ENCODE assay signal across 19 cellular contexts in genomic region chr19:19778666-19779065, GRCh38. TPM values are rescaled to one million over a fixed set of nuclear protein-coding genes. Genes with fewer than 3 reads are reported as not detected.
DNase-seq lines count a peak whose midpoint lies in the region; ATAC-seq, FAIRE-seq and TF ChIP-seq lines count a peak whose summit lies in the region.
"Had no signal": no experiment of that assay in that cellular context is flagged by ENCODE, and none has a peak within 500 bp of the region (broad histone marks: within the 10 kb centered on the region; RNA-seq: fewer than 3 reads in every experiment).

No MANE protein-coding gene starts in this region.

- H2AFZ ChIP-seq in astrocyte (ENCODE audit: low read depth, low read length) = no peak overlapping the region
- H2AFZ ChIP-seq: PC-9 had no signal

- H3K4me3 ChIP-seq in astrocyte (ENCODE audit: insufficient read depth, low read depth, low read length) (no peak overlapping the region), right lobe of liver (no peak overlapping the region)

- in situ Hi-C loops in ACHN (cut with HindIII; ENCODE audit: low pct_ligation_motif_present, low pct_unique_long_range_greater_than_20kb, low sequenced_read_pairs) = no loop called here

- WGBS in right lobe of liver (ENCODE audit: insufficient coverage, low coverage, low lambda C conversion rate, missing lambda C conversion rate) = 71% methylated on average over 2 of the region's 2 CpGs

- no peak for TF ChIP-seq POLR2A in right lobe of liver (IDR thresholded peaks at IDR 0.05)

- H3K9me3 ChIP-seq in astrocyte (ENCODE audit: insufficient read depth, low read depth, low read length) = peaks cover 3% of the 10 kb centered on the region
- H3K9me3 ChIP-seq in right lobe of liver = no peaks in the 10 kb centered on the region

- H3K4me2 ChIP-seq in astrocyte (ENCODE audit: low read length) = no peak overlapping the region

- H3K9ac ChIP-seq in astrocyte (ENCODE audit: low read length) = no peak overlapping the region

- no peaks in the 10 kb centered on the region for H3K27me3 Mint-ChIP-seq in activated CD4-positive, alpha-beta T cell treated with anti-CD3 and anti-CD28 coated beads, Interleukin-2, amount 10 ng/mL, durations not matched to agents 24 days and 14 days
- no peaks in the 10 kb centered on the region for H3K27me3 Mint-ChIP-seq in astrocyte (ENCODE audit: low read depth, unreplicated experiment)
- H3K27me3 Mint-ChIP-seq in neural crest cell (ENCODE audit: low read depth) = no peaks in the 10 kb centered on the region

- no peaks in the 10 kb centered on the region for H4K20me1 ChIP-seq in astrocyte (ENCODE audit: insufficient read depth, low read length)

- H3K27me3 ChIP-seq in astrocyte (ENCODE audit: insufficient read depth, low read length) (no peaks in the 10 kb centered on the region), right lobe of liver (no peaks in the 10 kb centered on the region)
- H3K27me3 ChIP-seq: stomach had no signal

- peaks cover 13% of the 10 kb centered on the region for H3K4me1 ChIP-seq in astrocyte (ENCODE audit: insufficient read depth, low read length)
- peaks cover 0 to 15% (median 4%) of the 10 kb centered on the region in 4 donors for H3K4me1 ChIP-seq in right lobe of liver

- TF ChIP-seq CTCF in astrocyte (IDR thresholded peaks at IDR 0.05; ENCODE audit: insufficient read depth, low read depth, low read length) (no peak), neural crest cell (conservative IDR thresholded peaks at IDR 0.05) (no peak), right lobe of liver (IDR thresholded peaks at IDR 0.05) (no peak)

- no peak overlapping the region for H3K27ac Mint-ChIP-seq in activated CD4-positive, alpha-beta T cell treated with anti-CD3 and anti-CD28 coated beads, Interleukin-2, amount 10 ng/mL, durations not matched to agents 24 days and 14 days
- no peak overlapping the region for H3K27ac Mint-ChIP-seq in astrocyte (ENCODE audit: unreplicated experiment)
- no peak overlapping the region for H3K27ac Mint-ChIP-seq in neural crest cell (ENCODE audit: unreplicated experiment)

- peaks cover 21% of the 10 kb centered on the region for H3K9me3 Mint-ChIP-seq in activated CD4-positive, alpha-beta T cell treated with anti-CD3 and anti-CD28 coated beads, Interleukin-2, amount 10 ng/mL, durations not matched to agents 24 days and 14 days
- H3K9me3 Mint-ChIP-seq in astrocyte (ENCODE audit: unreplicated experiment) (peaks cover 7% of the 10 kb centered on the region), neural crest cell (peaks cover 16% of the 10 kb centered on the region)

- peaks cover 29% of the 10 kb centered on the region for H3K4me1 Mint-ChIP-seq in activated CD4-positive, alpha-beta T cell treated with anti-CD3 and anti-CD28 coated beads, Interleukin-2, amount 10 ng/mL, durations not matched to agents 24 days and 14 days
- peaks cover 5% of the 10 kb centered on the region for H3K4me1 Mint-ChIP-seq in astrocyte (ENCODE audit: low read depth, unreplicated experiment)
- H3K4me1 Mint-ChIP-seq in neural crest cell = peaks cover 27% of the 10 kb centered on the region

- H3K36me3 Mint-ChIP-seq in activated CD4-positive, alpha-beta T cell treated with anti-CD3 and anti-CD28 coated beads, Interleukin-2, amount 10 ng/mL, durations not matched to agents 24 days and 14 days (ENCODE audit: low read depth) = peaks cover 48% of the 10 kb centered on the region
- peaks cover 29% of the 10 kb centered on the region for H3K36me3 Mint-ChIP-seq in astrocyte (ENCODE audit: low read depth, unreplicated experiment)
- peaks cover 25% of the 10 kb centered on the region for H3K36me3 Mint-ChIP-seq in neural crest cell (ENCODE audit: low read depth)

- H3K4me3 Mint-ChIP-seq in activated CD4-positive, alpha-beta T cell treated with anti-CD3 and anti-CD28 coated beads, Interleukin-2, amount 10 ng/mL, durations not matched to agents 24 days and 14 days = peak overlapping the region; percentile 93
- peak overlapping the region; percentile 94 for H3K4me3 Mint-ChIP-seq in astrocyte (ENCODE audit: unreplicated experiment)
- peak overlapping the region; percentile 96 for H3K4me3 Mint-ChIP-seq in neural crest cell

- intact Hi-C loops in activated CD4-positive, alpha-beta T cell treated with anti-CD3 and anti-CD28 coated beads, Interleukin-2, amount 10 ng/mL, durations not matched to agents 24 days and 14 days (cut with micrococcal nuclease) = no loop called here
- intact Hi-C loops in right lobe of liver (cut with DNase I) = no loop called here

- peaks cover 7% of the 10 kb centered on the region for H3K79me2 ChIP-seq in astrocyte (ENCODE audit: insufficient read depth, low read length)

- H3K27ac ChIP-seq in astrocyte (ENCODE audit: low read depth, low read length) (no peak overlapping the region), right lobe of liver (no peak overlapping the region)
- H3K27ac ChIP-seq: PC-9, stomach had no signal

- no peak for ATAC-seq in right lobe of liver

- DNase-seq in activated CD4-positive, alpha-beta T cell treated with anti-CD3 and anti-CD28 coated beads, Interleukin-2, amount 10 ng/mL, durations not matched to agents 24 days and 14 days = no peak
- DNase-seq in activated CD4-positive, alpha-beta T cell treated with anti-CD3 and anti-CD28 coated beads for 48 hours = no peak
- DNase-seq in NCI-H226 = peak; percentile 23
- no peak for DNase-seq in astrocyte (ENCODE audit: low read depth)
- DNase-seq in neural crest cell (ENCODE audit: low read depth, low spot score) = no peak
- no peak for DNase-seq in ACHN
- DNase-seq in right lobe of liver = no peak
- no peak for DNase-seq in NCI-H2107 treated with DMSO at 0.1 percent for 48 hours (lab: John Stamatoyannopoulos, UW; ENCODE audit: unreplicated experiment)
- DNase-seq: amygdala; cerebellar nuclear complex; foreskin melanocyte; MV-4-11; NCI-H2081; PC-9; stimulated activated CD4-positive, alpha-beta T cell treated with anti-CD3 and anti-CD28 coated beads, Interleukin-12 subunit alpha, Interleukin-12 subunit beta, amount 100 ng/mL, for 4 hours; stomach had no signal

- H3K36me3 ChIP-seq in astrocyte (ENCODE audit: insufficient read depth, low read length) = peaks cover 6% of the 10 kb centered on the region
- no peaks in the 10 kb centered on the region for H3K36me3 ChIP-seq in right lobe of liver

- FAIRE-seq in astrocyte (lab: Jason Lieb, UNC) = no peak
- FAIRE-seq: A204.1, endothelial cell of umbilical vein, urothelium cell line had no signal

RNA-seq across cellular contexts. Expression of gene ZNF506, which starts 42.9 kb away (rescaled TPM):
- 13.3 and 16.2 TPM in 2 replicates for total RNA-seq in activated CD4-positive, alpha-beta T cell treated with anti-CD3 and anti-CD28 coated beads, Interleukin-2, amount 10 ng/mL, durations not matched to agents 24 days and 14 days
- total RNA-seq in astrocyte (12.3 and 12.9 TPM in 2 replicates), neural crest cell (3.7 and 5.0 TPM in 2 replicates), right lobe of liver (1 to 10 TPM; 2.2 to 8.6 (median 3.2) TPM)

RNA-seq across cellular contexts. Expression of gene ZNF14, which starts 45.8 kb away (rescaled TPM):
- total RNA-seq in activated CD4-positive, alpha-beta T cell treated with anti-CD3 and anti-CD28 coated beads, Interleukin-2, amount 10 ng/mL, durations not matched to agents 24 days and 14 days = 4.7 and 4.8 TPM in 2 replicates
- total RNA-seq in astrocyte (3.2 and 4.4 TPM in 2 replicates), neural crest cell (8.2 and 9.3 TPM in 2 replicates), right lobe of liver (under 1 TPM; 0.25 to 0.67 (median 0.41) TPM)
